In genomic region chr1:25186608-25187007, GRCh38 we compare ENCODE assay signal across 8 cellular contexts.
"Had no signal": no experiment of that assay in that cellular context is flagged by ENCODE, and none has a peak within 500 bp of the region (broad histone marks: within the 10 kb centered on the region; RNA-seq: fewer than 3 reads in every experiment).

No MANE protein-coding gene starts in this region.

- H3K4me3 ChIP-seq: GM23338, HAP-1 had no signal

- H3K4me3 Mint-ChIP-seq: GM23338, HFFc6 had no signal

- H3K9me3 ChIP-seq: HAP-1 had no signal

- H3K4me1 ChIP-seq: HAP-1 had no signal

- H3K36me3 ChIP-seq: HAP-1 had no signal

- H3K27ac ChIP-seq: HL-60 had no signal

- FAIRE-seq: HepG2 had no signal

- H3K27ac Mint-ChIP-seq: GM23338, HFFc6 had no signal

- H2AFZ ChIP-seq: GM23338 had no signal

- H3K4me1 Mint-ChIP-seq: GM23338 had no signal

- DNase-seq: H7, HFFc6, KBM-7 had no signal

- H3K4me2 ChIP-seq: GM23338 had no signal

- ATAC-seq: GM23338, HCT116, HepG2 had no signal

- H3K9me3 Mint-ChIP-seq: GM23338, HFFc6 had no signal
